28 cellular contexts compared by ENCODE assay signal in the genomic region with DNA sequence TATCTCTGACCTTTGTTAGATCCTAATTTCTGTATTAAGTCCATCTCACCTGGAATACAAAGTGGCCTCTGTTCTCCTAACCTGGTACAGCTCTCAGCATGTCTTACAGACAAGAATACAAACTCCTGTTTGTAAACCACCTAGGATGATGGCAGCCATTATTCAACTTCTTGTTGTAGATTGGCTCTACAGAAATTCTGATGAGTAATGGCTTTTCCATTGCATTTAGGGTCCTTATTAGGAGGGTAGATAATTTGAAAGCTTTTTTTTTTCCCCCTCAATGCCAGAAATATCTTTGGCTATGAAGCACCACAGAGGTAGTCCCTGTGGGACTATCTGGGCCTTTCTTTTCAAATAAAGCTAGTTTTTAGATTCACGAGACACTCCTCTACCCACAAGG. TPM values are rescaled to one million over a fixed set of nuclear protein-coding genes. Genes with fewer than 3 reads are reported as not detected.
"Had no signal": no experiment of that assay in that cellular context is flagged by ENCODE, and none has a peak within 500 bp of the region (broad histone marks: within the 10 kb centered on the region; RNA-seq: fewer than 3 reads in every experiment).

No MANE protein-coding gene starts in this region.

- H3K9me3 ChIP-seq: testis, thyroid gland, uterus, vagina had no signal

- DNase-seq: stimulated activated CD4-positive, alpha-beta T cell treated with anti-CD3 and anti-CD28 coated beads, Interleukin-2, amount 100 ng/mL, for 48 hours; stimulated activated CD4-positive, alpha-beta T cell treated with anti-CD3 and anti-CD28 coated beads, Interleukin-4, amount 100 ng/mL, for 1 hour; stimulated activated CD4-positive, alpha-beta T cell treated with anti-CD3 and anti-CD28 coated beads, Interleukin-4, amount 100 ng/mL, for 24 hours; stimulated activated CD4-positive, alpha-beta T cell treated with anti-CD3 and anti-CD28 coated beads, Interleukin-4, amount 100 ng/mL, for 4 hours; stimulated activated CD8-positive, alpha-beta memory T cell treated with anti-CD3 and anti-CD28 coated beads, Interleukin-4, amount 100 ng/mL, for 48 hours; stimulated activated naive B cell treated with anti-CD40 and anti-IgM and Interleukin-4, amounts not matched to agents 10 μg/mL and 1 μg/mL and 100 μg/mL, for 72 hours; stimulated activated naive CD4-positive, alpha-beta T cell; stimulated activated naive CD4-positive, alpha-beta T cell treated with Interleukin-2 at 50 U/mL for 16 hours; stimulated activated naive CD8-positive, alpha-beta T cell treated with anti-CD3 and anti-CD28 coated beads, Interleukin-15, amount 100 ng/mL, for 72 hours; stimulated activated naive CD8-positive, alpha-beta T cell treated with anti-CD3 and anti-CD28 coated beads, Interleukin-15, Interleukin-2, amounts not matched to agents 100 U/mL and 50 U/mL, for 24 hours; stomach; substantia nigra; testis; thyroid gland; tibial artery; transverse colon; trophoblast cell; upper lobe of left lung; upper lobe of right lung; uterus had no signal

- H3K36me3 ChIP-seq: uterus had no signal

- H3K27me3 ChIP-seq: stomach, suprapubic skin, testis, thyroid gland, tibial artery, tibial nerve, transverse colon, upper lobe of left lung, upper lobe of right lung, uterus, vagina had no signal

- H3K4me1 ChIP-seq: stomach, suprapubic skin, testis, thyroid gland, tibial artery, tibial nerve, upper lobe of left lung, upper lobe of right lung, uterus, vagina had no signal

- H3K4me3 ChIP-seq: stomach, suprapubic skin, testis, thoracic aorta, thyroid gland, tibial artery, tibial nerve, transverse colon, upper lobe of left lung, upper lobe of right lung, uterus, vagina had no signal

- H3K27ac ChIP-seq: stomach, suprapubic skin, testis, thoracic aorta, thyroid gland, tibial artery, tibial nerve, transverse colon, upper lobe of left lung, upper lobe of right lung, uterus, vagina had no signal

- ATAC-seq: stimulated activated effector memory CD8-positive, alpha-beta T cell treated with anti-CD3 and anti-CD28 coated beads, Interleukin-12 subunit alpha, Interleukin-12 subunit beta, amount 100 ng/mL, for 72 hours; stimulated activated memory B cell treated with anti-CD40 and anti-IgM and Interleukin-4, amounts not matched to agents 10 μg/mL and 1 μg/mL and 100 μg/mL, for 72 hours; stimulated activated naive B cell treated with anti-CD40 and anti-IgM and Interleukin-4, amounts not matched to agents 10 μg/mL and 1 μg/mL and 100 μg/mL, for 72 hours; stimulated activated naive CD8-positive, alpha-beta T cell treated with anti-CD3 and anti-CD28 coated beads, Interleukin-15, amount 100 ng/mL, for 72 hours; stimulated activated naive CD8-positive, alpha-beta T cell treated with anti-CD3 and anti-CD28 coated beads, Interleukin-15, Interleukin-2, amounts not matched to agents 100 U/mL and 50 U/mL, for 24 hours; upper lobe of right lung had no signal

RNA-seq across cellular contexts. Expression of gene NR2E3, which starts 9.8 kb away (rescaled TPM):
- total RNA-seq: subcutaneous adipose tissue, temporal lobe had no signal
